Comparison of ENCODE assay signal across 29 cellular contexts in genomic region chr11:119635041-119635745, GRCh38.
"Had no signal": no experiment of that assay in that cellular context is flagged by ENCODE, and none has a peak within 500 bp of the region (broad histone marks: within the 10 kb centered on the region; RNA-seq: fewer than 3 reads in every experiment).

No MANE protein-coding gene starts in this region.

- H3K4me3 Mint-ChIP-seq: central memory CD8-positive, alpha-beta T cell; dendritic cell treated with granulocyte-macrophage colony-stimulating factor and Interleukin-4, amounts not matched to agents 40 ng/mL and 50 ng/mL, for 4 days; endodermal cell; mesothelial cell of epicardium; naive thymus-derived CD8-positive, alpha-beta T cell; stimulated activated effector memory CD8-positive, alpha-beta T cell treated with anti-CD3 and anti-CD28 coated beads, Interleukin-12 subunit alpha, Interleukin-12 subunit beta, amount 100 ng/mL, for 72 hours had no signal

- H3K27me3 ChIP-seq: colonic mucosa, hepatocyte, right atrium auricular region, transverse colon, upper lobe of right lung, uterus had no signal

- H3K9me3 Mint-ChIP-seq: central memory CD8-positive, alpha-beta T cell; dendritic cell treated with granulocyte-macrophage colony-stimulating factor and Interleukin-4, amounts not matched to agents 40 ng/mL and 50 ng/mL, for 4 days; endodermal cell; stimulated activated effector memory CD8-positive, alpha-beta T cell treated with anti-CD3 and anti-CD28 coated beads, Interleukin-12 subunit alpha, Interleukin-12 subunit beta, amount 100 ng/mL, for 72 hours had no signal

- H3K4me2 ChIP-seq: hepatocyte had no signal

- DNase-seq: colonic mucosa; effector CD8-positive, alpha-beta T cell; endodermal cell; foreskin keratinocyte; heart left ventricle; kidney; mesenchymal stem cell; mucosa of descending colon; naive thymus-derived CD8-positive, alpha-beta T cell; spleen; stimulated activated CD4-positive, alpha-beta T cell treated with anti-CD3 and anti-CD28 coated beads, Interleukin-15, amount 100 ng/mL, for 24 hours; stimulated activated CD4-positive, alpha-beta T cell treated with anti-CD3 and anti-CD28 coated beads, Interleukin-2, amount 100 ng/mL, for 48 hours; stimulated activated naive CD4-positive, alpha-beta T cell treated with Interleukin-2 at 50 U/mL for 16 hours; transverse colon; upper lobe of right lung; uterus had no signal

- H3K27ac Mint-ChIP-seq: dendritic cell treated with granulocyte-macrophage colony-stimulating factor and Interleukin-4, amounts not matched to agents 40 ng/mL and 50 ng/mL, for 4 days; endodermal cell; mesothelial cell of epicardium; naive thymus-derived CD8-positive, alpha-beta T cell; stimulated activated effector memory CD8-positive, alpha-beta T cell treated with anti-CD3 and anti-CD28 coated beads, Interleukin-12 subunit alpha, Interleukin-12 subunit beta, amount 100 ng/mL, for 72 hours had no signal

- H3K36me3 ChIP-seq: colonic mucosa, esophagus muscularis mucosa, gastroesophageal sphincter, heart left ventricle, prostate gland, right atrium auricular region, spleen, thoracic aorta, transverse colon, upper lobe of right lung, uterus had no signal

- H3K4me1 Mint-ChIP-seq: central memory CD8-positive, alpha-beta T cell; mesothelial cell of epicardium; stimulated activated effector memory CD8-positive, alpha-beta T cell treated with anti-CD3 and anti-CD28 coated beads, Interleukin-12 subunit alpha, Interleukin-12 subunit beta, amount 100 ng/mL, for 72 hours had no signal

- H3K4me1 ChIP-seq: colonic mucosa, esophagus muscularis mucosa, foreskin keratinocyte, gastroesophageal sphincter, heart left ventricle, prostate gland, right atrium auricular region, spleen, transverse colon, upper lobe of right lung, uterus had no signal

- H3K9me3 ChIP-seq: colonic mucosa, mucosa of descending colon, prostate gland, right atrium auricular region, spleen, thoracic aorta, transverse colon, upper lobe of right lung, uterus had no signal

- H3K36me3 Mint-ChIP-seq: mesothelial cell of epicardium; naive thymus-derived CD8-positive, alpha-beta T cell; stimulated activated effector memory CD8-positive, alpha-beta T cell treated with anti-CD3 and anti-CD28 coated beads, Interleukin-12 subunit alpha, Interleukin-12 subunit beta, amount 100 ng/mL, for 72 hours had no signal

- ATAC-seq: foreskin keratinocyte; gastroesophageal sphincter; heart left ventricle; left lobe of liver; mucosa of descending colon; naive thymus-derived CD8-positive, alpha-beta T cell; sciatic nerve; stimulated activated effector memory CD8-positive, alpha-beta T cell treated with anti-CD3 and anti-CD28 coated beads, Interleukin-12 subunit alpha, Interleukin-12 subunit beta, amount 100 ng/mL, for 72 hours; upper lobe of right lung had no signal

- H3K4me3 ChIP-seq: colonic mucosa, esophagus muscularis mucosa, gastroesophageal sphincter, heart left ventricle, hepatocyte, mucosa of descending colon, prostate gland, right atrium auricular region, skin epidermis, spleen, thoracic aorta, transverse colon, upper lobe of right lung, uterus had no signal
